2 cellular contexts compared by ENCODE assay signal in the genomic region with DNA sequence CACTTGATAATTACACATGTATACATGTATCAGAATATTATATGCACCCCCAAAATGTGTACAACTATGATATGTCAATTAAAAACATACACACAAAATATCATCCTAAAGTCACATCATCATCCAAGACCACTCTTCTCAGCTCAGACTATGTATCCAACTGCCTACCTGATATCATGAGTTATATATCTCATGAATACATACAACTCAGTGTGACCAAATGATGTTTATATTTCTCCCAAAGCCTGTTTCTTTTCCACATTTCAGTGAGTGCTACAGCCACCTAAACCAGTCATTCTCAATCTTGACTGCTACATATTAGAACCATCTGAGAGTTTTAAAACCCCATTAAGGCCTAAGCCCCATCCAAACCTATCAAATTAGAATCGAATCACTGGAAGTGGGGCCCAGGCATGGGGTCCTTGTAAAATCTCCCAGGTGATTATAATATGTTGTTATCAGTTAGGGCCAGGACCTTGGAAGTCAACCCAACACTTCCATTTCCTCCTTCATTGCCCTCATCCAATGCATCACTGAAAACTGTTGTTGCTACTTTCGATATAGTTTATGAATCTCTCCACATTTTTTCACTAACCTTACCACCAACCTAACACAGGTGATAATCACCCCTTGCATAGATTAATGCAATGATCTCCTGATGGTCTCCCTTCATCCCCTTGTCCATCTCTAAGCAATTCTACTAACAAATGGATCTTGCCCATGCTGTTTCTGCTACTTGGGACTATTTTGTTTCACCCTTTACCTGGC.
TF ChIP-seq lines count a peak whose summit lies in the region.

No MANE protein-coding gene starts in this region.

TF ChIP-seq in GM12891, 5 proteins besides CTCF, POLR2A, EP300 and RAD21:
- TF ChIP-seq PAX5 (IDR thresholded peaks at IDR 0.05; ENCODE audit: insufficient read depth, low read length, severe bottlenecking) (no peak), SPI1 (IDR thresholded peaks at IDR 0.05; ENCODE audit: low read depth, low read length) (no peak), POU2F2 (IDR thresholded peaks at IDR 0.05; ENCODE audit: low read depth, low read length) (no peak), POLR2AphosphoS5 (IDR thresholded peaks at IDR 0.05; ENCODE audit: low read depth, low read length) (no peak), TAF1 (IDR thresholded peaks at IDR 0.05; ENCODE audit: low read depth, low read length) (no peak)

TF ChIP-seq in IMR-90, 13 proteins besides CTCF, POLR2A, EP300 and RAD21:
- TF ChIP-seq MXI1 (IDR thresholded peaks at IDR 0.05; ENCODE audit: borderline replicate concordance, low read depth, low read length): no peak
- no peak for TF ChIP-seq CEBPB (IDR thresholded peaks at IDR 0.05; ENCODE audit: low read depth, low read length)
- TF ChIP-seq RFX5 (IDR thresholded peaks at IDR 0.05; ENCODE audit: low read depth, low read length): no peak
- no peak for TF ChIP-seq FOS (IDR thresholded peaks at IDR 0.05; ENCODE audit: low read depth, low read length)
